ENCODE assay signal across 8 cellular contexts in the genomic region with DNA sequence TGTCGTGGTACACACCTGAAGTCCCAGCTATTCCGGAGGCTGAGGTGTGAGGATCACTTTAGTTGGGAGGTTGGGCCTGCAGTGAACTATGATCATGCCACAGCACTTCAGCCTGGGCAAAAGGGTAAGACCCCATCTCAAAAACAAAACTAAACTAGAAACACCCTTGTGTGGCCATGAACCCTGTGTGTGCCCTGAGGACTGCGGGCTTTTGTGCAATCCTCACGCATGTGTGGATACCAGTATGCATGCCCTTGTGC. TPM values are rescaled to one million over a fixed set of nuclear protein-coding genes. Genes with fewer than 3 reads are reported as not detected.
DNase-seq lines count a peak whose midpoint lies in the region; ATAC-seq and TF ChIP-seq lines count a peak whose summit lies in the region.

No MANE protein-coding gene starts in this region.

- H3K9me3 Mint-ChIP-seq in T-helper 2 cell treated with Interferon-gamma antibody and Interleukin-4, amounts not matched to agents 5 μg/mL and 100 μg/mL, for 36 hours: no peaks in the 10 kb centered on the region
- H3K9me3 Mint-ChIP-seq in activated naive CD8-positive, alpha-beta T cell treated with anti-CD3 and anti-CD28 coated beads, Interleukin-2, amount 10 ng/mL, durations not matched to agents 7 days and 5 days: no peaks in the 10 kb centered on the region

- ATAC-seq in activated naive CD8-positive, alpha-beta T cell treated with anti-CD3 and anti-CD28 coated beads, Interleukin-2, amount 10 ng/mL, durations not matched to agents 7 days and 5 days (ENCODE audit: low read depth): no peak
- ATAC-seq in left lung (no peak), HG02588 (IDR thresholded peaks at IDR 0.05; ENCODE audit: unreplicated experiment) (no peak)

- POLR2A ChIA-PET in activated naive CD8-positive, alpha-beta T cell treated with anti-CD3 and anti-CD28 coated beads, Interleukin-2, amount 10 ng/mL, durations not matched to agents 7 days and 5 days (lab: Charles Lee): interaction anchor here (1.1 to 6.0 kb wide), 5 partner anchors 9 to 135 kb away, joined by 3 to 79 read pairs (median 7); partner anchors contain the start of genes ACTMAP, RAB4B and SNRPA

- H3K4me1 Mint-ChIP-seq in T-helper 2 cell treated with Interferon-gamma antibody and Interleukin-4, amounts not matched to agents 5 μg/mL and 100 μg/mL, for 36 hours (ENCODE audit: low read depth): peaks cover 38% of the 10 kb centered on the region
- peaks cover 33% of the 10 kb centered on the region for H3K4me1 Mint-ChIP-seq in activated naive CD8-positive, alpha-beta T cell treated with anti-CD3 and anti-CD28 coated beads, Interleukin-2, amount 10 ng/mL, durations not matched to agents 7 days and 5 days

- no peaks in the 10 kb centered on the region for H3K27me3 ChIP-seq in left lung

- H3K4me3 ChIP-seq in left lung: peak overlapping the region; percentile 8 to 96

- peaks cover 0 to 28% of the 10 kb centered on the region in 2 donors for H3K36me3 ChIP-seq in left lung

- H3K36me3 Mint-ChIP-seq in T-helper 2 cell treated with Interferon-gamma antibody and Interleukin-4, amounts not matched to agents 5 μg/mL and 100 μg/mL, for 36 hours (ENCODE audit: low read depth): peaks cover 36% of the 10 kb centered on the region
- H3K36me3 Mint-ChIP-seq in activated naive CD8-positive, alpha-beta T cell treated with anti-CD3 and anti-CD28 coated beads, Interleukin-2, amount 10 ng/mL, durations not matched to agents 7 days and 5 days: peaks cover 23% of the 10 kb centered on the region

- peak overlapping the region; percentile 88 for H3K4me3 Mint-ChIP-seq in T-helper 2 cell treated with Interferon-gamma antibody and Interleukin-4, amounts not matched to agents 5 μg/mL and 100 μg/mL, for 36 hours
- peak overlapping the region; percentile 93 for H3K4me3 Mint-ChIP-seq in activated naive CD8-positive, alpha-beta T cell treated with anti-CD3 and anti-CD28 coated beads, Interleukin-2, amount 10 ng/mL, durations not matched to agents 7 days and 5 days

- no peak for TF ChIP-seq CTCF in left lung (IDR thresholded peaks at IDR 0.05)

- DNase-seq in T-helper 2 cell treated with Interferon-gamma antibody and Interleukin-4, amounts not matched to agents 5 μg/mL and 100 μg/mL, for 36 hours (ENCODE audit: low spot score): no peak
- no peak for DNase-seq in T-helper 2 cell
- no peak for DNase-seq in activated naive CD8-positive, alpha-beta T cell treated with anti-CD3 and anti-CD28 coated beads, Interleukin-2, amount 10 ng/mL, durations not matched to agents 7 days and 5 days
- DNase-seq in left lung: no peak
- no peak for DNase-seq in cerebellar cortex (ENCODE audit: low spot score)
- no peak for DNase-seq in NCI-H1417 (lab: John Stamatoyannopoulos, UW)

- H3K27ac ChIP-seq in left lung (peak overlapping the region; percentile 86 to 91), temporal lobe (ENCODE audit: low read depth, low read length) (peak overlapping the region; percentile 95)

- peaks cover 26 to 40% of the 10 kb centered on the region in 2 donors for H3K4me1 ChIP-seq in left lung

- no peaks in the 10 kb centered on the region for H3K9me3 ChIP-seq in left lung

- peak overlapping the region; percentile 96 for H3K27ac Mint-ChIP-seq in T-helper 2 cell treated with Interferon-gamma antibody and Interleukin-4, amounts not matched to agents 5 μg/mL and 100 μg/mL, for 36 hours
- H3K27ac Mint-ChIP-seq in activated naive CD8-positive, alpha-beta T cell treated with anti-CD3 and anti-CD28 coated beads, Interleukin-2, amount 10 ng/mL, durations not matched to agents 7 days and 5 days: peak overlapping the region; percentile 97

- intact Hi-C loops in left lung (cut with DNase I): no loop called here

- no peaks in the 10 kb centered on the region for H3K27me3 Mint-ChIP-seq in T-helper 2 cell treated with Interferon-gamma antibody and Interleukin-4, amounts not matched to agents 5 μg/mL and 100 μg/mL, for 36 hours (ENCODE audit: low read depth)
- no peaks in the 10 kb centered on the region for H3K27me3 Mint-ChIP-seq in activated naive CD8-positive, alpha-beta T cell treated with anti-CD3 and anti-CD28 coated beads, Interleukin-2, amount 10 ng/mL, durations not matched to agents 7 days and 5 days

RNA-seq across cellular contexts. Expression of gene EGLN2, which starts 1.1 kb away (rescaled TPM):
- 100 to 1,000 TPM; 158 to 159 TPM for total RNA-seq in activated naive CD8-positive, alpha-beta T cell treated with anti-CD3 and anti-CD28 coated beads, Interleukin-2, amount 10 ng/mL, durations not matched to agents 7 days and 5 days
- total RNA-seq in left lung: 100 to 1,000 TPM; 139 to 150 TPM
- total RNA-seq in temporal lobe: 34.9 TPM

RNA-seq across cellular contexts. Expression of gene RAB4B, which starts 19.8 kb away (rescaled TPM):
- 10 to 100 TPM; 53.1 to 57.7 TPM for total RNA-seq in activated naive CD8-positive, alpha-beta T cell treated with anti-CD3 and anti-CD28 coated beads, Interleukin-2, amount 10 ng/mL, durations not matched to agents 7 days and 5 days
- total RNA-seq in left lung (10 to 100 TPM; 42.6 to 50.4 TPM), temporal lobe (9.8 TPM)

RNA-seq across cellular contexts. Expression of gene MIA, which starts 22.6 kb away (rescaled TPM):
- total RNA-seq in activated naive CD8-positive, alpha-beta T cell treated with anti-CD3 and anti-CD28 coated beads, Interleukin-2, amount 10 ng/mL, durations not matched to agents 7 days and 5 days: 1 to 10 TPM; 3.0 TPM
- total RNA-seq in left lung (under 1 TPM in 1 of 2 donors, not detected in 1; 0.89 TPM), temporal lobe (0.74 TPM)

RNA-seq across cellular contexts. Expression of gene SNRPA, which starts 46.9 kb away (rescaled TPM):
- total RNA-seq in activated naive CD8-positive, alpha-beta T cell treated with anti-CD3 and anti-CD28 coated beads, Interleukin-2, amount 10 ng/mL, durations not matched to agents 7 days and 5 days: 100 to 1,000 TPM; 145 to 157 TPM
- 10 to 100 TPM; 46.1 to 79.1 TPM for total RNA-seq in left lung
- 11.3 TPM for total RNA-seq in temporal lobe

RNA-seq across cellular contexts. Expression of gene ACTMAP, which starts 47.6 kb away (rescaled TPM):
- 10 to 100 TPM; 13.5 to 15.6 TPM for total RNA-seq in activated naive CD8-positive, alpha-beta T cell treated with anti-CD3 and anti-CD28 coated beads, Interleukin-2, amount 10 ng/mL, durations not matched to agents 7 days and 5 days
- total RNA-seq in left lung: 10 to 100 TPM; 15.1 to 17.6 TPM
- 0.74 TPM for total RNA-seq in temporal lobe
